ENCODE assay signal across 19 cellular contexts in genomic region chr7:99728615-99729014, GRCh38. TPM values are rescaled to one million over a fixed set of nuclear protein-coding genes. Genes with fewer than 3 reads are reported as not detected.
DNase-seq lines count a peak whose midpoint lies in the region; ATAC-seq, FAIRE-seq and TF ChIP-seq lines count a peak whose summit lies in the region.
"Had no signal": no experiment of that assay in that cellular context is flagged by ENCODE, and none has a peak within 500 bp of the region (broad histone marks: within the 10 kb centered on the region; RNA-seq: fewer than 3 reads in every experiment).

No MANE protein-coding gene starts in this region.

- H3K79me2 ChIP-seq in HepG2 (ENCODE audit: insufficient read depth, low read length) (no peaks in the 10 kb centered on the region), hepatocyte (no peaks in the 10 kb centered on the region)

- no peak overlapping the region for H3K4me2 ChIP-seq in HepG2 (ENCODE audit: low read depth, low read length)
- H3K4me2 ChIP-seq in hepatocyte: peak overlapping the region; percentile 22
- H3K4me2 ChIP-seq: BLaER1 had no signal

- WGBS in HepG2 (ENCODE audit: low lambda C conversion rate): 96% methylated on average over 2 of the region's 2 CpGs
- WGBS in right lobe of liver (ENCODE audit: insufficient coverage, low coverage, low lambda C conversion rate, missing lambda C conversion rate): 78% methylated on average over 2 of the region's 2 CpGs
- 68% methylated on average over 2 of the region's 2 CpGs for WGBS in hepatocyte (ENCODE audit: low lambda C conversion rate, missing lambda C conversion rate)

- no peak overlapping the region for H3K4me3 ChIP-seq in HepG2 (replicated peaks in 1 of 3; ENCODE audit: insufficient read depth in 1 of 3, low read depth in 2 of 3, low read length in 3 of 3)
- H3K4me3 ChIP-seq in right lobe of liver: no peak overlapping the region
- no peak overlapping the region for H3K4me3 ChIP-seq in epithelial cell of esophagus (ENCODE audit: low read length)
- H3K4me3 ChIP-seq in hepatocyte: no peak overlapping the region
- H3K4me3 ChIP-seq: BLaER1, HAP-1 had no signal

- no peak for TF ChIP-seq RAD21 in HepG2 (CRISPR knock-in tag; IDR thresholded peaks at IDR 0.05)

- TF ChIP-seq EP300 in HepG2 (IDR thresholded peaks at IDR 0.05; ENCODE audit: low read depth in 2 of 2, low read length in 2 of 2) (no peak), HepG2 (CRISPR knock-in tag; IDR thresholded peaks at IDR 0.05; ENCODE audit: borderline replicate concordance) (no peak)

- intact Hi-C loops in HepG2 (cut with micrococcal nuclease; ENCODE audit: unreplicated experiment) (loop anchor here (1.0 kb wide), 1 partner anchor 34 kb away; no protein-coding TSS in a partner anchor), right lobe of liver (cut with DNase I) (no loop called here)

- H3K27me3 ChIP-seq in HepG2 (ENCODE audit: control insufficient read depth in 1 of 2, insufficient read depth in 2 of 2, low read length in 2 of 2): no peaks in the 10 kb centered on the region
- no peaks in the 10 kb centered on the region for H3K27me3 ChIP-seq in right lobe of liver
- no peaks in the 10 kb centered on the region for H3K27me3 ChIP-seq in hepatocyte
- H3K27me3 ChIP-seq: BLaER1 had no signal

- H3K9me3 Mint-ChIP-seq in stimulated activated naive CD8-positive, alpha-beta T cell treated with anti-CD3 and anti-CD28 coated beads, Interleukin-15, amount 100 ng/mL, for 72 hours: no peaks in the 10 kb centered on the region
- H3K9me3 Mint-ChIP-seq: CD8-positive, alpha-beta memory T cell had no signal

- DNase-seq in HepG2 (ENCODE audit: low spot score): no peak
- DNase-seq in right lobe of liver: no peak
- peak; percentile 74 for DNase-seq in epithelial cell of esophagus (ENCODE audit: low read depth)
- DNase-seq in hepatocyte (ENCODE audit: low spot score): no peak
- no peak for DNase-seq in NCI-H510A treated with DMSO at 0.1 percent for 48 hours (lab: John Stamatoyannopoulos, UW)
- DNase-seq in stimulated activated naive CD8-positive, alpha-beta T cell treated with anti-CD3 and anti-CD28 coated beads, Interleukin-15, amount 100 ng/mL, for 72 hours: no peak
- no peak for DNase-seq in mucosa of gallbladder (ENCODE audit: low spot score)
- DNase-seq: 8988T; AML-193; CD8-positive, alpha-beta memory T cell; DMS53; GF-D8 had no signal

- H3K4me1 ChIP-seq in HepG2 (ENCODE audit: insufficient read depth, low read length) (peaks cover 59% of the 10 kb centered on the region), right lobe of liver (peaks cover 0 to 29% (median 3%) of the 10 kb centered on the region in 4 donors), hepatocyte (ENCODE audit: insufficient read depth) (peaks cover 29% of the 10 kb centered on the region)
- H3K4me1 ChIP-seq: BLaER1, HAP-1 had no signal

- no peak for TF ChIP-seq POLR2A in HepG2 (IDR thresholded peaks at IDR 0.05; ENCODE audit: insufficient read depth in 1 of 2, low read depth in 2 of 2, low read length in 2 of 2)
- no peak for TF ChIP-seq POLR2A in right lobe of liver (IDR thresholded peaks at IDR 0.05)

- CTCF ChIA-PET in HepG2 (lab: Yijun Ruan, JAX; ENCODE audit: low intra/inter-chr PET ratio, low total read pairs): no interaction called here

- no peak overlapping the region for H3K4me3 Mint-ChIP-seq in stimulated activated naive CD8-positive, alpha-beta T cell treated with anti-CD3 and anti-CD28 coated beads, Interleukin-15, amount 100 ng/mL, for 72 hours
- H3K4me3 Mint-ChIP-seq: CD8-positive, alpha-beta memory T cell had no signal

- FAIRE-seq in HepG2 (lab: Jason Lieb, UNC): no peak
- FAIRE-seq: GM19239, H1 had no signal

- no peak overlapping the region for H3K9ac ChIP-seq in HepG2 (ENCODE audit: insufficient read depth, low read depth, low read length)
- H3K9ac ChIP-seq: BLaER1 had no signal

- H3K9me3 ChIP-seq in HepG2 (ENCODE audit: low read length) (no peaks in the 10 kb centered on the region), right lobe of liver (no peaks in the 10 kb centered on the region), hepatocyte (ENCODE audit: low read depth) (no peaks in the 10 kb centered on the region)
- H3K9me3 ChIP-seq: BLaER1, Caco-2, HAP-1 had no signal

- H2AFZ ChIP-seq in HepG2 (ENCODE audit: low read length) (no peak overlapping the region), hepatocyte (no peak overlapping the region)

- BruUV-seq in HepG2 (replicated peaks; lab: Mats Ljungman, UMichigan): no TSS peak

- H3K27me3 Mint-ChIP-seq in stimulated activated naive CD8-positive, alpha-beta T cell treated with anti-CD3 and anti-CD28 coated beads, Interleukin-15, amount 100 ng/mL, for 72 hours: no peaks in the 10 kb centered on the region
- H3K27me3 Mint-ChIP-seq: CD8-positive, alpha-beta memory T cell had no signal

- peak overlapping the region; percentile 91 for H3K27ac ChIP-seq in HepG2 (ENCODE audit: extremely low read length, insufficient read depth, low read length)
- H3K27ac ChIP-seq in right lobe of liver: peak overlapping the region in 1 of 3 donors; percentile 82
- H3K27ac ChIP-seq in hepatocyte: peak overlapping the region; percentile 93
- H3K27ac ChIP-seq: BLaER1, HL-60 had no signal

- peaks cover 11% of the 10 kb centered on the region for H3K4me1 Mint-ChIP-seq in stimulated activated naive CD8-positive, alpha-beta T cell treated with anti-CD3 and anti-CD28 coated beads, Interleukin-15, amount 100 ng/mL, for 72 hours
- H3K4me1 Mint-ChIP-seq: CD8-positive, alpha-beta memory T cell had no signal

- no peaks in the 10 kb centered on the region for H3K9me2 ChIP-seq in hepatocyte (replicated peaks; ENCODE audit: insufficient read depth)

- no peak for ATAC-seq in HepG2
- no peak for ATAC-seq in right lobe of liver
- no peak for ATAC-seq in stimulated activated naive CD8-positive, alpha-beta T cell treated with anti-CD3 and anti-CD28 coated beads, Interleukin-15, amount 100 ng/mL, for 72 hours
- ATAC-seq in HG02759 (IDR thresholded peaks at IDR 0.05; ENCODE audit: unreplicated experiment): no peak

- H4K20me1 ChIP-seq in HepG2 (ENCODE audit: insufficient read depth, low read length) (no peaks in the 10 kb centered on the region), hepatocyte (ENCODE audit: insufficient read depth, poor library complexity, severe bottlenecking) (no peaks in the 10 kb centered on the region)
- H4K20me1 ChIP-seq: BLaER1 had no signal

- no peak for TF ChIP-seq CTCF in HepG2 (CRISPR knock-in tag; IDR thresholded peaks at IDR 0.05)
- TF ChIP-seq CTCF in right lobe of liver (IDR thresholded peaks at IDR 0.05): no peak
- TF ChIP-seq CTCF in epithelial cell of esophagus (IDR thresholded peaks at IDR 0.05; ENCODE audit: insufficient read depth, low read depth, low read length, missing control alignments): no peak
- no peak for TF ChIP-seq CTCF in hepatocyte (IDR thresholded peaks at IDR 0.05; ENCODE audit: poor library complexity)

- H3K36me3 ChIP-seq in HepG2 (replicated peaks in 1 of 2; ENCODE audit: control insufficient read depth in 1 of 2, insufficient read depth in 2 of 2, low read length in 2 of 2) (no peaks in the 10 kb centered on the region), right lobe of liver (no peaks in the 10 kb centered on the region), hepatocyte (replicated peaks; ENCODE audit: insufficient read depth, low read depth) (no peaks in the 10 kb centered on the region)
- H3K36me3 ChIP-seq: BLaER1, HAP-1 had no signal

- in situ Hi-C loops in HepG2 (cut with HindIII; ENCODE audit: extremely low pct_ligation_motif_present, low pct_unique_long_range_greater_than_20kb): no loop called here

- no peak overlapping the region for H3K27ac Mint-ChIP-seq in stimulated activated naive CD8-positive, alpha-beta T cell treated with anti-CD3 and anti-CD28 coated beads, Interleukin-15, amount 100 ng/mL, for 72 hours
- H3K27ac Mint-ChIP-seq: CD8-positive, alpha-beta memory T cell had no signal

- POLR2A ChIA-PET in HepG2 (lab: Yijun Ruan, JAX): interaction anchor here (1.6 to 4.5 kb wide), 2 partner anchors 35 to 191 kb away, joined by 5 to 26 read pairs; partner anchors contain the start of gene TRIM4

RNA-seq across cellular contexts. Expression of gene CYP3A7, which starts 6.4 kb away (rescaled TPM):
- total RNA-seq in HepG2 (2016; rRNA removed; fragmentation: Illumina TruSeq; extraction: Trizol) (6.4 and 6.6 TPM in 2 replicates), right lobe of liver (100 to 1,000 TPM in 4 of 6 experiments, 10 to 100 TPM in 2; 19.8 to 623 (median 340) TPM), hepatocyte (770 and 803 TPM in 2 replicates), mucosa of gallbladder (92.6 TPM)
- 1.1 and 1.4 TPM in 2 replicates for total RNA-seq in HepG2 (2016; cell fraction: cytosol; rRNA removed; fragmentation: Illumina TruSeq; extraction: Trizol; ENCODE audit: low read depth)
- total RNA-seq in HepG2 (2016; cell fraction: insoluble cytoplasmic fraction; rRNA removed; fragmentation: Illumina TruSeq; extraction: Trizol): 5.7 and 6.4 TPM in 2 replicates
- 2.3 and 2.5 TPM in 2 replicates for total RNA-seq in HepG2 (2016; cell fraction: membrane; rRNA removed; fragmentation: Illumina TruSeq; extraction: Trizol)
- 6.7 and 7.7 TPM in 2 replicates for total RNA-seq in HepG2 (2016; cell fraction: nucleus; rRNA removed; fragmentation: Illumina TruSeq; extraction: Trizol)
- polyA plus RNA-seq in HepG2 (2011; rRNA removed) (5.7 and 5.8 TPM in 2 replicates), hepatocyte (311 and 444 TPM in 2 replicates)
- 1.5 and 3.1 TPM in 2 replicates for polyA plus RNA-seq in HepG2 (2011; cell fraction: cytosol; rRNA removed)
- 5.9 and 6.8 TPM in 2 replicates for polyA plus RNA-seq in HepG2 (2011; cell fraction: nucleus; rRNA removed)
- 10.4 and 10.9 TPM in 2 replicates for polyA plus RNA-seq in HepG2 (2012)
- polyA plus RNA-seq in HepG2 (2016; cell fraction: cytosol; fragmentation: Illumina TruSeq; extraction: Trizol; ENCODE audit: low read depth): 0.79 and 0.80 TPM in 2 replicates
- polyA plus RNA-seq in HepG2 (2016; cell fraction: insoluble cytoplasmic fraction; fragmentation: Illumina TruSeq; extraction: Trizol; ENCODE audit: low read depth): 5.8 and 6.0 TPM in 2 replicates
- polyA plus RNA-seq in HepG2 (2016; cell fraction: membrane; fragmentation: Illumina TruSeq; extraction: Trizol; ENCODE audit: low read depth): 1.9 and 2.2 TPM in 2 replicates
- 7.5 and 7.8 TPM in 2 replicates for polyA plus RNA-seq in HepG2 (2016; cell fraction: nucleus; fragmentation: Illumina TruSeq; extraction: Trizol; ENCODE audit: insufficient read depth, low read depth)
- 0.38 TPM in 1 of 2 replicates, not detected in the other for polyA minus RNA-seq in HepG2 (2011; rRNA and poly(A)+ RNA removed; ENCODE audit: low replicate concordance)
- polyA minus RNA-seq in HepG2 (2011; cell fraction: cytosol; rRNA and poly(A)+ RNA removed): 1.8 and 1.9 TPM in 2 replicates
- polyA minus RNA-seq in HepG2 (2011; cell fraction: nucleus; rRNA and poly(A)+ RNA removed): 5.2 and 8.2 TPM in 2 replicates
- total RNA-seq: Caco-2; CD8-positive, alpha-beta memory T cell; H1 had no signal
- polyA plus RNA-seq: CD8-positive, alpha-beta memory T cell; H1 had no signal

RNA-seq across cellular contexts. Expression of gene CYP3A5, which starts 48.8 kb away (rescaled TPM):
- total RNA-seq in HepG2 (2016; rRNA removed; fragmentation: Illumina TruSeq; extraction: Trizol) (1.7 and 5.7 TPM in 2 replicates), right lobe of liver (100 to 1,000 TPM; 307 to 774 (median 646) TPM), hepatocyte (279 and 345 TPM in 2 replicates), mucosa of gallbladder (223 TPM)
- 0.88 and 1.1 TPM in 2 replicates for total RNA-seq in HepG2 (2016; cell fraction: cytosol; rRNA removed; fragmentation: Illumina TruSeq; extraction: Trizol; ENCODE audit: low read depth)
- total RNA-seq in HepG2 (2016; cell fraction: insoluble cytoplasmic fraction; rRNA removed; fragmentation: Illumina TruSeq; extraction: Trizol): 1.5 and 4.8 TPM in 2 replicates
- total RNA-seq in HepG2 (2016; cell fraction: membrane; rRNA removed; fragmentation: Illumina TruSeq; extraction: Trizol): 1.1 and 1.4 TPM in 2 replicates
- total RNA-seq in HepG2 (2016; cell fraction: nucleus; rRNA removed; fragmentation: Illumina TruSeq; extraction: Trizol): 11.9 and 12.6 TPM in 2 replicates
- polyA plus RNA-seq in HepG2 (2011; rRNA removed) (9.3 and 9.6 TPM in 2 replicates), hepatocyte (194 and 228 TPM in 2 replicates)
- 2.2 and 3.8 TPM in 2 replicates for polyA plus RNA-seq in HepG2 (2011; cell fraction: cytosol; rRNA removed)
- 33.5 and 37.7 TPM in 2 replicates for polyA plus RNA-seq in HepG2 (2011; cell fraction: nucleus; rRNA removed)
- polyA plus RNA-seq in HepG2 (2012): 11.9 and 12.8 TPM in 2 replicates
- 0.24 and 0.85 TPM in 2 replicates for polyA plus RNA-seq in HepG2 (2016; cell fraction: cytosol; fragmentation: Illumina TruSeq; extraction: Trizol; ENCODE audit: low read depth)
- 1.4 and 1.9 TPM in 2 replicates for polyA plus RNA-seq in HepG2 (2016; cell fraction: insoluble cytoplasmic fraction; fragmentation: Illumina TruSeq; extraction: Trizol; ENCODE audit: low read depth)
- 0.49 and 0.56 TPM in 2 replicates for polyA plus RNA-seq in HepG2 (2016; cell fraction: membrane; fragmentation: Illumina TruSeq; extraction: Trizol; ENCODE audit: low read depth)
- polyA plus RNA-seq in HepG2 (2016; cell fraction: nucleus; fragmentation: Illumina TruSeq; extraction: Trizol; ENCODE audit: insufficient read depth, low read depth): 9.0 and 11.5 TPM in 2 replicates
- polyA minus RNA-seq in HepG2 (2011; rRNA and poly(A)+ RNA removed; ENCODE audit: low replicate concordance): 0.07 and 10.0 TPM in 2 replicates
- polyA minus RNA-seq in HepG2 (2011; cell fraction: cytosol; rRNA and poly(A)+ RNA removed): 1.8 and 4.5 TPM in 2 replicates
- 72.4 and 84.9 TPM in 2 replicates for polyA minus RNA-seq in HepG2 (2011; cell fraction: nucleus; rRNA and poly(A)+ RNA removed)
- total RNA-seq: CD8-positive, alpha-beta memory T cell; H1 had no signal

RNA-seq across cellular contexts. Expression of gene CYP3A4, which starts 55.4 kb away (rescaled TPM):
- total RNA-seq in HepG2 (2016; rRNA removed; fragmentation: Illumina TruSeq; extraction: Trizol) (0.11 and 0.35 TPM in 2 replicates), right lobe of liver (over 10,000 TPM in 1 of 6 experiments, 1,000 to 10,000 TPM in 2, 100 to 1,000 TPM in 3; 443 to 12,747 (median 1,120) TPM), hepatocyte (29.8 and 43.4 TPM in 2 replicates), mucosa of gallbladder (9.7 TPM)
- 0.09 TPM in 1 of 2 replicates, not detected in the other for total RNA-seq in HepG2 (2016; cell fraction: cytosol; rRNA removed; fragmentation: Illumina TruSeq; extraction: Trizol; ENCODE audit: low read depth)
- total RNA-seq in HepG2 (2016; cell fraction: insoluble cytoplasmic fraction; rRNA removed; fragmentation: Illumina TruSeq; extraction: Trizol): 0.17 and 0.18 TPM in 2 replicates
- 0.25 and 0.28 TPM in 2 replicates for total RNA-seq in HepG2 (2016; cell fraction: membrane; rRNA removed; fragmentation: Illumina TruSeq; extraction: Trizol)
- 0.53 TPM in 1 of 2 replicates, not detected in the other for total RNA-seq in HepG2 (2016; cell fraction: nucleus; rRNA removed; fragmentation: Illumina TruSeq; extraction: Trizol)
- polyA plus RNA-seq in HepG2 (2011; rRNA removed) (0.07 and 0.24 TPM in 2 replicates), hepatocyte (25.6 and 42.2 TPM in 2 replicates)
- polyA plus RNA-seq in HepG2 (2011; cell fraction: cytosol; rRNA removed): 0.07 and 0.10 TPM in 2 replicates
- 0.13 and 0.28 TPM in 2 replicates for polyA plus RNA-seq in HepG2 (2011; cell fraction: nucleus; rRNA removed)
- 0.32 and 0.55 TPM in 2 replicates for polyA plus RNA-seq in HepG2 (2012)
- polyA plus RNA-seq in HepG2 (2016; cell fraction: cytosol; fragmentation: Illumina TruSeq; extraction: Trizol; ENCODE audit: low read depth): 0.09 TPM in 1 of 2 replicates, not detected in the other
- 0.21 and 0.24 TPM in 2 replicates for polyA plus RNA-seq in HepG2 (2016; cell fraction: insoluble cytoplasmic fraction; fragmentation: Illumina TruSeq; extraction: Trizol; ENCODE audit: low read depth)
- 0.07 and 0.09 TPM in 2 replicates for polyA plus RNA-seq in HepG2 (2016; cell fraction: membrane; fragmentation: Illumina TruSeq; extraction: Trizol; ENCODE audit: low read depth)
- 0.31 and 0.35 TPM in 2 replicates for polyA plus RNA-seq in HepG2 (2016; cell fraction: nucleus; fragmentation: Illumina TruSeq; extraction: Trizol; ENCODE audit: insufficient read depth, low read depth)
- polyA minus RNA-seq in HepG2 (2011; rRNA and poly(A)+ RNA removed; ENCODE audit: low replicate concordance): 0.08 TPM in 1 of 2 replicates, not detected in the other
- polyA minus RNA-seq in HepG2 (2011; cell fraction: cytosol; rRNA and poly(A)+ RNA removed): not detected in 2 replicates
- 0.75 TPM in 1 of 2 replicates, not detected in the other for polyA minus RNA-seq in HepG2 (2011; cell fraction: nucleus; rRNA and poly(A)+ RNA removed)
- total RNA-seq: Caco-2; CD8-positive, alpha-beta memory T cell; H1 had no signal
- polyA plus RNA-seq: CD8-positive, alpha-beta memory T cell; H1 had no signal

Comparison
In these comparisons a context has a peak if more than half of its experiments do, and no peak if none do; other contexts are left out.
1. RNA of gene CYP3A5, which starts 48.8 kb away (total RNA-seq): 307 to 774 TPM in right lobe of liver, 279 to 345 TPM in hepatocyte and 223 TPM in mucosa of gallbladder (single experiment); 0.88 to 12.6 TPM in HepG2; every median in the first group is over 10 times any median in the second.
2. RNA of gene CYP3A4, which starts 55.4 kb away (total RNA-seq): 443 to 12,747 TPM in right lobe of liver; 29.8 to 43.4 TPM in hepatocyte, 9.7 TPM in mucosa of gallbladder (single experiment) and 0.09 to 0.53 TPM in HepG2; every median in the first group is over 10 times any median in the second.